8 cellular contexts compared by ENCODE assay signal in genomic region chr2:96869824-96870630, GRCh38. TPM values are rescaled to one million over a fixed set of nuclear protein-coding genes. Genes with fewer than 3 reads are reported as not detected.
A peak's percentile ranks its signal among the peaks of the same experiment; 100 is the strongest.
DNase-seq lines count a peak whose midpoint lies in the region; ATAC-seq and TF ChIP-seq lines count a peak whose summit lies in the region.

Gene SEMA4C (minus strand): TSS chr2:96870080. CDS start chr2:96867886, 2,194 bp downstream.

- TF ChIP-seq CTCF in Calu3 (IDR thresholded peaks at IDR 0.05; ENCODE audit: unreplicated experiment) (no peak), WTC11 (IDR thresholded peaks at IDR 0.05) (no peak), coronary artery (IDR thresholded peaks at IDR 0.05) (no peak), left lung (IDR thresholded peaks at IDR 0.05) (no peak)

- no TSS peak for BruUV-seq in Calu3 (replicated peaks; lab: Mats Ljungman, UMichigan)

- H3K27me3 Mint-ChIP-seq in Calu3 (ENCODE audit: unreplicated experiment) (no peaks in the 10 kb centered on the region), WTC11 (ENCODE audit: low read depth) (0 out of 2 replicates have a peak, but pooled peaks cover 4% of the 10 kb centered on the region)

- H3K36me3 ChIP-seq in left lung, result peaks cover 0 to 9% of the 10 kb centered on the region in 2 donors

- POLR2A ChIA-PET in WTC11 (lab: Charles Lee), result interaction anchor here (0.5 to 1.0 kb wide), 2 partner anchors 21 to 104 kb away, joined by 4 to 5 read pairs; no protein-coding TSS in a partner anchor

- peak within 1 kb of the TSS; percentile 81 for H3K4me3 Mint-ChIP-seq in Calu3 (ENCODE audit: low read depth, unreplicated experiment)
- H3K4me3 Mint-ChIP-seq in WTC11, result peak within 1 kb of the TSS; percentile 76

- H3K36me3 Mint-ChIP-seq in Calu3 (ENCODE audit: insufficient read depth, unreplicated experiment), result peaks cover 46% of the 10 kb centered on the region
- H3K36me3 Mint-ChIP-seq in WTC11, result peaks cover 10% of the 10 kb centered on the region

- H3K9me3 Mint-ChIP-seq in Calu3 (ENCODE audit: low read depth, unreplicated experiment) (no peaks in the 10 kb centered on the region), WTC11 (no peaks in the 10 kb centered on the region)

- H3K27ac Mint-ChIP-seq in Calu3 (ENCODE audit: unreplicated experiment), result peak within 1 kb of the TSS; percentile 33
- H3K27ac Mint-ChIP-seq in WTC11, result no peak within 1 kb of the TSS

- no peaks in the 10 kb centered on the region for H3K9me3 ChIP-seq in left lung

- H3K4me3 ChIP-seq in coronary artery (peak within 1 kb of the TSS; percentile 100), left lung (peak within 1 kb of the TSS; percentile 88 to 96)

- peaks cover 0 to 90% of the 10 kb centered on the region in 2 donors for H3K27me3 ChIP-seq in left lung

- CTCF ChIA-PET in Calu3 (lab: Charles Lee), result no interaction called here
- CTCF ChIA-PET in WTC11 (lab: Charles Lee), result interaction anchor here (1.0 to 3.6 kb wide), 9 partner anchors 8 to 84 kb away, joined by 3 to 63 read pairs (median 4); partner anchors contain the start of gene ANKRD39

- peak; percentile 11 for ATAC-seq in WTC11
- peak; percentile 60 for ATAC-seq in left lung
- ATAC-seq in GM21619 (IDR thresholded peaks at IDR 0.05; ENCODE audit: unreplicated experiment), result no peak

- peak within 1 kb of the TSS; percentile 96 to 100 for H3K27ac ChIP-seq in coronary artery
- H3K27ac ChIP-seq in left lung, result peak within 1 kb of the TSS; percentile 89 to 95

- peak; percentile 58 for DNase-seq in Calu3
- peak; percentile 76 for DNase-seq in HuH-7.5 (ENCODE audit: low spot score)
- peak; percentile 59 for DNase-seq in WTC11 (ENCODE audit: low spot score)
- DNase-seq in coronary artery (ENCODE audit: low spot score), result no peak
- DNase-seq in left lung, result peak in 1 of 2 donors; percentile 86
- DNase-seq in stimulated activated CD4-positive, alpha-beta T cell treated with anti-CD3 and anti-CD28 coated beads, TNF-alpha, amount 100 ng/mL, for 4 hours (ENCODE audit: low read depth in 3 of 3), result peak in 2 of 3 experiments; percentile 38 to 40
- DNase-seq in AML-193 (lab: John Stamatoyannopoulos, UW), result no peak

- no peaks in the 10 kb centered on the region for H3K4me1 Mint-ChIP-seq in Calu3 (ENCODE audit: low read depth, unreplicated experiment)
- H3K4me1 Mint-ChIP-seq in WTC11, result peaks cover 50% of the 10 kb centered on the region

- H3K4me1 ChIP-seq in left lung, result peaks cover 19 to 76% of the 10 kb centered on the region in 2 donors

- intact Hi-C loops in Calu3 (cut with micrococcal nuclease; ENCODE audit: unreplicated experiment) (no loop called here), left lung (cut with DNase I) (no loop called here)

TF ChIP-seq in WTC11, 78 proteins besides CTCF, POLR2A, EP300 and RAD21 (continues in another document):
- TF ChIP-seq, protein P1, sequence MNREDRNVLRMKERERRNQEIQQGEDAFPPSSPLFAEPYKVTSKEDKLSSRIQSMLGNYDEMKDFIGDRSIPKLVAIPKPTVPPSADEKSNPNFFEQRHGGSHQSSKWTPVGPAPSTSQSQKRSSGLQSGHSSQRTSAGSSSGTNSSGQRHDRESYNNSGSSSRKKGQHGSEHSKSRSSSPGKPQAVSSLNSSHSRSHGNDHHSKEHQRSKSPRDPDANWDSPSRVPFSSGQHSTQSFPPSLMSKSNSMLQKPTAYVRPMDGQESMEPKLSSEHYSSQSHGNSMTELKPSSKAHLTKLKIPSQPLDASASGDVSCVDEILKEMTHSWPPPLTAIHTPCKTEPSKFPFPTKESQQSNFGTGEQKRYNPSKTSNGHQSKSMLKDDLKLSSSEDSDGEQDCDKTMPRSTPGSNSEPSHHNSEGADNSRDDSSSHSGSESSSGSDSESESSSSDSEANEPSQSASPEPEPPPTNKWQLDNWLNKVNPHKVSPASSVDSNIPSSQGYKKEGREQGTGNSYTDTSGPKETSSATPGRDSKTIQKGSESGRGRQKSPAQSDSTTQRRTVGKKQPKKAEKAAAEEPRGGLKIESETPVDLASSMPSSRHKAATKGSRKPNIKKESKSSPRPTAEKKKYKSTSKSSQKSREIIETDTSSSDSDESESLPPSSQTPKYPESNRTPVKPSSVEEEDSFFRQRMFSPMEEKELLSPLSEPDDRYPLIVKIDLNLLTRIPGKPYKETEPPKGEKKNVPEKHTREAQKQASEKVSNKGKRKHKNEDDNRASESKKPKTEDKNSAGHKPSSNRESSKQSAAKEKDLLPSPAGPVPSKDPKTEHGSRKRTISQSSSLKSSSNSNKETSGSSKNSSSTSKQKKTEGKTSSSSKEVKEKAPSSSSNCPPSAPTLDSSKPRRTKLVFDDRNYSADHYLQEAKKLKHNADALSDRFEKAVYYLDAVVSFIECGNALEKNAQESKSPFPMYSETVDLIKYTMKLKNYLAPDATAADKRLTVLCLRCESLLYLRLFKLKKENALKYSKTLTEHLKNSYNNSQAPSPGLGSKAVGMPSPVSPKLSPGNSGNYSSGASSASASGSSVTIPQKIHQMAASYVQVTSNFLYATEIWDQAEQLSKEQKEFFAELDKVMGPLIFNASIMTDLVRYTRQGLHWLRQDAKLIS (CRISPR knock-in tag; IDR thresholded peaks at IDR 0.05; ENCODE audit: borderline replicate concordance), result no peak
- TF ChIP-seq ZNF281 (CRISPR knock-in tag; IDR thresholded peaks at IDR 0.05) (no peak), ESRRA (CRISPR knock-in tag; IDR thresholded peaks at IDR 0.05; ENCODE audit: borderline replicate concordance) (no peak), SP1 (CRISPR knock-in tag; conservative IDR thresholded peaks at IDR 0.05) (peak; percentile 45; the same call in 1 of the 2 replicates), ZBTB43 (CRISPR knock-in tag; IDR thresholded peaks at IDR 0.05) (no peak), MYBL2 (CRISPR knock-in tag; IDR thresholded peaks at IDR 0.05) (no peak; the same call in 1 of the 2 replicates), TEAD4 (CRISPR knock-in tag; IDR thresholded peaks at IDR 0.05) (no peak), CREM (CRISPR knock-in tag; IDR thresholded peaks at IDR 0.05) (peak; percentile 42; the same call in 1 of the 2 replicates), ZNF317 (CRISPR knock-in tag; IDR thresholded peaks at IDR 0.05; ENCODE audit: borderline replicate concordance, low read depth) (peak; percentile 40; the same call in 1 of the 2 replicates), ZNF396 (CRISPR knock-in tag; IDR thresholded peaks at IDR 0.05; ENCODE audit: borderline replicate concordance) (no peak), ATF1 (CRISPR knock-in tag; IDR thresholded peaks at IDR 0.05) (peak; percentile 22; the same call in 1 of the 2 replicates), SMAD4 (CRISPR knock-in tag; IDR thresholded peaks at IDR 0.05) (no peak), NR1H2 (CRISPR knock-in tag; IDR thresholded peaks at IDR 0.05) (no peak), FOXP1 (CRISPR knock-in tag; IDR thresholded peaks at IDR 0.05; ENCODE audit: borderline replicate concordance) (no peak), ZNF425 (CRISPR knock-in tag; conservative IDR thresholded peaks at IDR 0.05) (no peak)

RNA-seq across cellular contexts. Expression of gene SEMA4C, which starts in this region (rescaled TPM):
- 23.8 and 25.3 TPM in 2 replicates for total RNA-seq in Calu3 (2022)
- total RNA-seq in WTC11 (2021), result 80.0 to 81.6 TPM (median 80.4 TPM) in 3 replicates
- total RNA-seq in left lung, result 10 to 100 TPM; 25.9 to 28.6 TPM

Comparison
In these comparisons a context has a peak if more than half of its experiments do, and no peak if none do; other contexts are left out.
1. DNase-seq: peak in Calu3 (single experiment), HuH-7.5 (single experiment), WTC11 (single experiment) and stimulated activated CD4-positive, alpha-beta T cell treated with anti-CD3 and anti-CD28 coated beads, TNF-alpha, amount 100 ng/mL, for 4 hours (2 of 3); none in coronary artery (single experiment) and AML-193 (0 of 2).